In the genomic region with DNA sequence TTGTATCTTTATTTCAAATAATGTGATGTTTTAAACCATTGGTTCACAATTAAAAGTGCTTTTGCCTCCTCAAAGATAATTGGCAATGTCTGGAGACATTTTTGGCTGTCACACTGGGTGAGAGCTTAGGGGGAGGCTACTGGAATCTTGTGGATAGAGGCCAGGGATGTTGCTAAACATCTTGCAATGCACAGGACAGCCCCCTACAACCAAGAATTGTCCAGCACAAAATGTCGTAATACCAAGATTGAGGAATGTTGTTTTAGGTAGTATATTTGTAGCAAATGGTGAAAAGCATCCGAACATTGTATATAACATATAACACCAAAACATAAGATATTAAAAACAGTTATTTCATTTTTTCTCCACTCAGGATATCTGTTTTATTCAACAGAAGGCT, we compare ENCODE assay signal across 22 cellular contexts.
DNase-seq lines count a peak whose midpoint lies in the region.
"Had no signal": no experiment of that assay in that cellular context is flagged by ENCODE, and none has a peak within 500 bp of the region (broad histone marks: within the 10 kb centered on the region; RNA-seq: fewer than 3 reads in every experiment).

No MANE protein-coding gene starts in this region.

- DNase-seq in EL (peak; percentile 4), NCI-H226 (peak; percentile 65), fibroblast of gingiva (ENCODE audit: low read depth) (peak; percentile 57), skeletal muscle cell (ENCODE audit: low read depth) (peak; percentile 41), NCI-H1436 (lab: John Stamatoyannopoulos, UW) (no peak), NCI-H446 treated with DMSO at 0.1 percent for 48 hours (lab: John Stamatoyannopoulos, UW) (no peak)
- no peak for DNase-seq in stimulated activated CD4-positive, alpha-beta T cell treated with anti-CD3 and anti-CD28 coated beads, Interleukin-4, amount 100 ng/mL, for 24 hours
- DNase-seq: C1 segment of cervical spinal cord; CD4-positive, alpha-beta memory T cell; COR-L47; DMS53; GDM1; GOT3; HCEC 1CT; Kasumi-1; NCI-H1105 treated with DMSO at 0.1 percent for 48 hours; NCI-H2029; NCI-H526 treated with DMSO at 0.1 percent for 48 hours; SHP77 treated with DMSO at 0.1 percent for 48 hours had no signal

- no peak overlapping the region for H3K4me3 ChIP-seq in skeletal muscle cell (ENCODE audit: low read depth, low read length)
- H3K4me3 ChIP-seq: A549, GM12878, K562 had no signal

Comparison
In these comparisons a context has a peak if more than half of its experiments do, and no peak if none do; other contexts are left out.
1. DNase-seq: peak in EL (single experiment), NCI-H226 (single experiment), fibroblast of gingiva (single experiment) and skeletal muscle cell (single experiment); none in NCI-H1436 (single experiment), stimulated activated CD4-positive, alpha-beta T cell treated with anti-CD3 and anti-CD28 coated beads, Interleukin-4, amount 100 ng/mL, for 24 hours (single experiment) and NCI-H446 treated with DMSO at 0.1 percent for 48 hours (single experiment).